8 cellular contexts compared by ENCODE assay signal in genomic region chr14:68792022-68792829, GRCh38. TPM values are rescaled to one million over a fixed set of nuclear protein-coding genes. Genes with fewer than 3 reads are reported as not detected.
DNase-seq lines count a peak whose midpoint lies in the region; ATAC-seq and TF ChIP-seq lines count a peak whose summit lies in the region.

No MANE protein-coding gene starts in this region.

- TF ChIP-seq CTCF in GM12865 (IDR thresholded peaks at IDR 0.05; ENCODE audit: insufficient read depth, low read depth, low read length, missing control alignments) (no peak), Panc1 (IDR thresholded peaks at IDR 0.05) (no peak), dorsolateral prefrontal cortex (IDR thresholded peaks at IDR 0.05 in 54 of 56, conservative IDR thresholded peaks at IDR 0.05 in 2 of 56; ENCODE audit: low read depth in 1 of 56, partially characterized antibody in 56 of 56) (no peak)

- H3K4me3 ChIP-seq in GM12865 (ENCODE audit: low read depth, low read length) = peak overlapping the region; percentile 59
- H3K4me3 ChIP-seq in Panc1 (ENCODE audit: low read depth in 2 of 2, low read length in 2 of 2) = peak overlapping the region; percentile 84 to 95
- H3K4me3 ChIP-seq in dorsolateral prefrontal cortex = peak overlapping the region; percentile 49 to 83 (median 66)
- peak overlapping the region; percentile 99 to 100 for H3K4me3 ChIP-seq in muscle layer of duodenum (ENCODE audit: low read depth in 1 of 2, low read length in 2 of 2)

- peak overlapping the region; percentile 94 for H3K27ac ChIP-seq in Panc1 (ENCODE audit: low read length)
- H3K27ac ChIP-seq in dorsolateral prefrontal cortex = peak overlapping the region in 58 of 59 donors; percentile 46 to 99 (median 90)
- peak overlapping the region; percentile 100 for H3K27ac ChIP-seq in muscle layer of duodenum (ENCODE audit: low read length)

- no peak for ATAC-seq in Panc1
- ATAC-seq in GM19395 (IDR thresholded peaks at IDR 0.05; ENCODE audit: unreplicated experiment) = no peak
- ATAC-seq in HG02759 (IDR thresholded peaks at IDR 0.05; ENCODE audit: unreplicated experiment) = no peak
- no peak for ATAC-seq in HG03521 (IDR thresholded peaks at IDR 0.05; ENCODE audit: unreplicated experiment)

- CTCF ChIA-PET in Panc1 (lab: Charles Lee) = interaction anchor here (0.6 to 0.7 kb wide), 2 partner anchors 14 to 74 kb away, joined by 4 to 5 read pairs; no protein-coding TSS in a partner anchor

- intact Hi-C loops in Panc1 (cut with micrococcal nuclease; ENCODE audit: unreplicated experiment) = no loop called here
- intact Hi-C loops in dorsolateral prefrontal cortex (cut with DNase I) = loop anchor here (5.0 kb wide), 2 partner anchors 160 to 165 kb away; no protein-coding TSS in a partner anchor

- POLR2A ChIA-PET in Panc1 (lab: Charles Lee) = interaction anchor here (0.5 to 1.3 kb wide), 8 partner anchors 22 to 1024 kb away, joined by 4 to 25 read pairs (median 8); no protein-coding TSS in a partner anchor

- H3K9me3 ChIP-seq in Panc1 (ENCODE audit: control insufficient read depth, insufficient read depth, low read depth, low read length) (no peaks in the 10 kb centered on the region), muscle layer of duodenum (ENCODE audit: control insufficient read depth in 1 of 2, low read length in 2 of 2) (no peaks in the 10 kb centered on the region)

- DNase-seq in GM12865 (ENCODE audit: low read depth) (peak; percentile 66), Panc1 (ENCODE audit: low read depth, low spot score) (no peak), dorsolateral prefrontal cortex (no peak), AG08395 (ENCODE audit: low spot score) (no peak)

- peaks cover 25% of the 10 kb centered on the region for H3K4me1 ChIP-seq in Panc1 (ENCODE audit: control insufficient read depth, insufficient read depth, low read length)
- H3K4me1 ChIP-seq in muscle layer of duodenum (ENCODE audit: control insufficient read depth in 1 of 2, insufficient read depth in 2 of 2, low read length in 2 of 2) = peaks cover 0 to 12% of the 10 kb centered on the region in 2 donors

- in situ Hi-C loops in Panc1 (cut with HindIII; ENCODE audit: low pct_unique_long_range_greater_than_20kb, low sequenced_read_pairs) = no loop called here

- no peaks in the 10 kb centered on the region for H3K27me3 ChIP-seq in Panc1 (ENCODE audit: control insufficient read depth, insufficient read depth, low read length)
- H3K27me3 ChIP-seq in dorsolateral prefrontal cortex = peaks cover 0 to 67% (median 26%) of the 10 kb centered on the region in 45 donors
- no peaks in the 10 kb centered on the region for H3K27me3 ChIP-seq in muscle layer of duodenum (ENCODE audit: low read depth, low read length)

- BruUV-seq in Panc1 (replicated peaks; lab: Mats Ljungman, UMichigan) = no TSS peak

- peaks cover 24% of the 10 kb centered on the region for H3K36me3 ChIP-seq in Panc1 (ENCODE audit: control insufficient read depth, insufficient read depth, low read length)
- H3K36me3 ChIP-seq in muscle layer of duodenum (ENCODE audit: control insufficient read depth in 1 of 2, insufficient read depth in 2 of 2, low read length in 2 of 2) = peaks cover 28 to 46% of the 10 kb centered on the region in 2 donors

RNA-seq across cellular contexts. Expression of gene ZFP36L1, which starts 0.6 kb away (rescaled TPM):
- 84.9 TPM for total RNA-seq in Panc1 (2021; ENCODE audit: unreplicated experiment)
- 126 TPM for polyA plus RNA-seq in Panc1 (2012; ENCODE audit: insufficient read length)
- 100 to 1,000 TPM in 78 of 120 experiments, 10 to 100 TPM in 42; 50.7 to 283 (median 111) TPM for total RNA-seq in dorsolateral prefrontal cortex
